Comparison of ENCODE assay signal across 8 cellular contexts in genomic region chr9:129567842-129568559, GRCh38. TPM values are rescaled to one million over a fixed set of nuclear protein-coding genes. Genes with fewer than 3 reads are reported as not detected.
DNase-seq lines count a peak whose midpoint lies in the region; ATAC-seq and TF ChIP-seq lines count a peak whose summit lies in the region.

No MANE protein-coding gene starts in this region.

- peaks cover 20% of the 10 kb centered on the region for H3K4me1 ChIP-seq in CD4-positive, alpha-beta memory T cell (ENCODE audit: insufficient read depth, low read length)
- H3K4me1 ChIP-seq in breast epithelium (peaks cover 5 to 9% of the 10 kb centered on the region in 2 donors), stomach smooth muscle (ENCODE audit: control insufficient read depth, insufficient read depth, low read length) (peaks cover 31% of the 10 kb centered on the region), OCI-LY7 (ENCODE audit: insufficient read depth, low read length, poor library complexity, severe bottlenecking) (no peaks in the 10 kb centered on the region)

- POLR2A ChIA-PET in CD4-positive, alpha-beta memory T cell (lab: Charles Lee; ENCODE audit: partially characterized antibody) = interaction anchor here (0.9 to 2.5 kb wide), 3 partner anchors 109 to 394 kb away, joined by 3 to 10 read pairs (median 3); partner anchors contain the start of gene IER5L
- POLR2A ChIA-PET in OCI-LY7 (lab: Charles Lee) = interaction anchor here (0.7 kb wide), 1 partner anchor 9 kb away, joined by 3 read pairs; no protein-coding TSS in a partner anchor

- TF ChIP-seq POLR2A in breast epithelium (IDR thresholded peaks at IDR 0.05) = no peak

- peaks cover 15% of the 10 kb centered on the region for H3K27me3 ChIP-seq in CD4-positive, alpha-beta memory T cell (ENCODE audit: insufficient read depth, low read length)
- no peaks in the 10 kb centered on the region for H3K27me3 ChIP-seq in breast epithelium
- H3K27me3 ChIP-seq in stomach smooth muscle (ENCODE audit: control insufficient read depth in 1 of 2, insufficient read depth in 2 of 2, low read length in 2 of 2) = no peaks in the 10 kb centered on the region

- H3K36me3 Mint-ChIP-seq in CD4-positive, alpha-beta memory T cell = no peaks in the 10 kb centered on the region

- no peak overlapping the region for H3K27ac ChIP-seq in CD4-positive, alpha-beta memory T cell (ENCODE audit: low read depth, low read length)
- peak overlapping the region; percentile 77 to 92 for H3K27ac ChIP-seq in breast epithelium
- no peak overlapping the region for H3K27ac ChIP-seq in stomach smooth muscle (ENCODE audit: low read length)
- no peak overlapping the region for H3K27ac ChIP-seq in OCI-LY7 (ENCODE audit: low read depth, low read length, poor library complexity, severe bottlenecking)

- no peaks in the 10 kb centered on the region for H3K9me3 ChIP-seq in CD4-positive, alpha-beta memory T cell (ENCODE audit: control insufficient read depth in 1 of 2, low read length in 2 of 2)
- H3K9me3 ChIP-seq in breast epithelium (no peaks in the 10 kb centered on the region), stomach smooth muscle (ENCODE audit: control insufficient read depth in 2 of 2, low read length in 2 of 2) (no peaks in the 10 kb centered on the region), OCI-LY7 (ENCODE audit: low read length) (no peaks in the 10 kb centered on the region)

- CTCF ChIA-PET in CD4-positive, alpha-beta memory T cell (lab: Charles Lee; ENCODE audit: partially characterized antibody) = interaction anchor here (1.0 to 1.9 kb wide), 3 partner anchors 18 to 394 kb away, joined by 3 to 5 read pairs (median 3); no protein-coding TSS in a partner anchor
- CTCF ChIA-PET in OCI-LY7 (lab: Charles Lee; ENCODE audit: unreplicated experiment) = no interaction called here

- H3K9ac ChIP-seq in stomach smooth muscle (ENCODE audit: low read length in 2 of 2) = peak overlapping the region; percentile 42 to 68

- intact Hi-C loops in CD4-positive, alpha-beta memory T cell (cut with micrococcal nuclease) = loop anchor here (2.0 kb wide), 1 partner anchor 393 kb away; no protein-coding TSS in a partner anchor
- intact Hi-C loops in breast epithelium (cut with DNase I; ENCODE audit: low total_unique reads) (no loop called here), OCI-LY7 (cut with micrococcal nuclease; ENCODE audit: unreplicated experiment) (no loop called here)

- H4K20me1 ChIP-seq in OCI-LY7 (ENCODE audit: insufficient read depth, low read length) = no peaks in the 10 kb centered on the region

- H3K9me3 Mint-ChIP-seq in CD4-positive, alpha-beta memory T cell = no peaks in the 10 kb centered on the region

- H3K4me3 Mint-ChIP-seq in CD4-positive, alpha-beta memory T cell = peak overlapping the region; percentile 70 to 79 (median 74)

- H3K4me3 ChIP-seq in CD4-positive, alpha-beta memory T cell (ENCODE audit: low read length in 2 of 2) = no peak overlapping the region
- H3K4me3 ChIP-seq in breast epithelium (peak overlapping the region; percentile 41 to 87 (median 71)), stomach smooth muscle (ENCODE audit: low read length in 2 of 2) (peak overlapping the region; percentile 67 to 75), OCI-LY7 (ENCODE audit: low read depth, low read length, poor library complexity, severe bottlenecking) (no peak overlapping the region)

- H3K9me2 ChIP-seq in OCI-LY7 (ENCODE audit: insufficient read depth, low read length) = no peaks in the 10 kb centered on the region

- H3K4me1 Mint-ChIP-seq in CD4-positive, alpha-beta memory T cell = peaks cover 0 to 13% (median 9%) of the 10 kb centered on the region in 4 donors

- H3K4me2 ChIP-seq in OCI-LY7 (ENCODE audit: low read length) = no peak overlapping the region

- peaks cover 13 to 14% of the 10 kb centered on the region in 2 donors for H3K27me3 Mint-ChIP-seq in CD4-positive, alpha-beta memory T cell

- TF ChIP-seq CTCF in breast epithelium (IDR thresholded peaks at IDR 0.05) (no peak), OCI-LY7 (conservative IDR thresholded peaks at IDR 0.05; ENCODE audit: low read length) (no peak)

- H3K36me3 ChIP-seq in CD4-positive, alpha-beta memory T cell (ENCODE audit: insufficient read depth, low read length) = no peaks in the 10 kb centered on the region
- H3K36me3 ChIP-seq in breast epithelium (no peaks in the 10 kb centered on the region), stomach smooth muscle (ENCODE audit: control insufficient read depth in 2 of 2, insufficient read depth in 2 of 2, low read length in 2 of 2) (no peaks in the 10 kb centered on the region), OCI-LY7 (ENCODE audit: insufficient read depth, low read length) (no peaks in the 10 kb centered on the region)

- H3K27ac Mint-ChIP-seq in CD4-positive, alpha-beta memory T cell = peak overlapping the region in 1 of 7 donors; percentile 63

- no peaks in the 10 kb centered on the region for H3K79me2 ChIP-seq in OCI-LY7 (ENCODE audit: insufficient read depth, low read depth, low read length)

- H2AFZ ChIP-seq in OCI-LY7 (ENCODE audit: low read length) = no peak overlapping the region

- ATAC-seq in GM19324 (IDR thresholded peaks at IDR 0.05; ENCODE audit: low FRiP score, unreplicated experiment) = no peak

- no TSS peak for BruUV-seq in OCI-LY7 (replicated peaks; lab: Mats Ljungman, UMichigan)

- DNase-seq in CD4-positive, alpha-beta memory T cell = no peak
- peak; percentile 29 for DNase-seq in LHCN-M2 (ENCODE audit: low read depth)
- no peak for DNase-seq in breast epithelium (ENCODE audit: low spot score in 2 of 2)
- DNase-seq in kidney tubule cell (ENCODE audit: low spot score) = peak; percentile 73
- DNase-seq in stimulated activated CD4-positive, alpha-beta T cell treated with anti-CD3 and anti-CD28 coated beads, Interleukin-12 subunit alpha, Interleukin-12 subunit beta, amount 100 ng/mL, for 4 hours = no peak
- no peak for DNase-seq in OCI-LY7 (ENCODE audit: low spot score)

RNA-seq across cellular contexts. Expression of gene C9orf50, which starts 52.9 kb away (rescaled TPM):
- total RNA-seq in CD4-positive, alpha-beta memory T cell = not detected
- not detected for polyA plus RNA-seq in CD4-positive, alpha-beta memory T cell
- total RNA-seq in LHCN-M2 (2014; rRNA removed) (not detected in 2 replicates), breast epithelium (under 1 TPM in 1 of 3 donors, not detected in 2; 0.48 TPM), OCI-LY7 (2022) (not detected in 2 replicates)
- polyA plus RNA-seq in LHCN-M2 (2012) = 0.11 TPM
- not detected in 2 replicates for total RNA-seq in OCI-LY7 (2014; rRNA removed; shearing (Covaris generic))

RNA-seq across cellular contexts. Expression of gene NTMT1, which starts 58.0 kb away (rescaled TPM):
- total RNA-seq in CD4-positive, alpha-beta memory T cell = 10 to 100 TPM; 45.0 to 45.3 TPM
- 10 to 100 TPM; 48.4 to 55.1 TPM for polyA plus RNA-seq in CD4-positive, alpha-beta memory T cell
- 23.9 and 24.3 TPM in 2 replicates for total RNA-seq in LHCN-M2 (2014; rRNA removed)
- polyA plus RNA-seq in LHCN-M2 (2012) = 64.9 TPM
- 10 to 100 TPM; 17.8 to 31.1 (median 27.4) TPM for total RNA-seq in breast epithelium
- total RNA-seq in OCI-LY7 (2014; rRNA removed; shearing (Covaris generic)) = 46.6 and 51.9 TPM in 2 replicates
- 59.8 and 64.2 TPM in 2 replicates for total RNA-seq in OCI-LY7 (2022)

Comparison
In these comparisons a context has a peak if more than half of its experiments do, and no peak if none do; other contexts are left out.
1. DNase-seq: peak in LHCN-M2 (single experiment) and kidney tubule cell (single experiment); none in CD4-positive, alpha-beta memory T cell (0 of 5), breast epithelium (0 of 2), stimulated activated CD4-positive, alpha-beta T cell treated with anti-CD3 and anti-CD28 coated beads, Interleukin-12 subunit alpha, Interleukin-12 subunit beta, amount 100 ng/mL, for 4 hours (single experiment) and OCI-LY7 (single experiment).
2. H3K27ac ChIP-seq: peak in breast epithelium (2 of 2); none in CD4-positive, alpha-beta memory T cell (single experiment), stomach smooth muscle (single experiment) and OCI-LY7 (single experiment).
3. H3K4me3 ChIP-seq: peak in breast epithelium (3 of 3) and stomach smooth muscle (2 of 2); none in CD4-positive, alpha-beta memory T cell (0 of 2) and OCI-LY7 (single experiment).